3 cellular contexts compared by ENCODE assay signal in genomic region chr12:117102834-117103181, GRCh38. TPM values are rescaled to one million over a fixed set of nuclear protein-coding genes. Genes with fewer than 3 reads are reported as not detected.
"Had no signal": no experiment of that assay in that cellular context is flagged by ENCODE, and none has a peak within 500 bp of the region (broad histone marks: within the 10 kb centered on the region; RNA-seq: fewer than 3 reads in every experiment).

No MANE protein-coding gene starts in this region.

RNA-seq across cellular contexts. Expression of gene TESC, which starts 3.6 kb away (rescaled TPM):
- total RNA-seq: mesothelial cell of epicardium, myocyte had no signal
- polyA plus RNA-seq: mammary epithelial cell had no signal
